In genomic region chr19:45657520-45658163, GRCh38 we compare ENCODE assay signal across 1 cellular context.
TF ChIP-seq lines count a peak whose summit lies in the region.

No MANE protein-coding gene starts in this region.

TF ChIP-seq in HEK293, 187 proteins besides CTCF, POLR2A, EP300 and RAD21:
- TF ChIP-seq GLIS1 (tag by site-specific recombination; IDR thresholded peaks at IDR 0.05) (0 out of 2 replicates have a peak, but pooled peaks have one; percentile 8), ZNF391 (tag by site-specific recombination; IDR thresholded peaks at IDR 0.05; ENCODE audit: borderline replicate concordance, low read depth) (no peak), KLF1 (tag by site-specific recombination; IDR thresholded peaks at IDR 0.05) (no peak), PRDM10 (tag by site-specific recombination; IDR thresholded peaks at IDR 0.05) (peak; percentile 14; the same call in 1 of the 2 replicates), ZIC2 (tag by site-specific recombination; IDR thresholded peaks at IDR 0.05) (peak; percentile 44), ZNF335 (tag by site-specific recombination; conservative IDR thresholded peaks at IDR 0.05) (peak; percentile 75), ZBTB48 (tag by site-specific recombination; IDR thresholded peaks at IDR 0.05) (0 out of 2 replicates have a peak, but pooled peaks have one; percentile 15)
- TF ChIP-seq, protein P1, sequence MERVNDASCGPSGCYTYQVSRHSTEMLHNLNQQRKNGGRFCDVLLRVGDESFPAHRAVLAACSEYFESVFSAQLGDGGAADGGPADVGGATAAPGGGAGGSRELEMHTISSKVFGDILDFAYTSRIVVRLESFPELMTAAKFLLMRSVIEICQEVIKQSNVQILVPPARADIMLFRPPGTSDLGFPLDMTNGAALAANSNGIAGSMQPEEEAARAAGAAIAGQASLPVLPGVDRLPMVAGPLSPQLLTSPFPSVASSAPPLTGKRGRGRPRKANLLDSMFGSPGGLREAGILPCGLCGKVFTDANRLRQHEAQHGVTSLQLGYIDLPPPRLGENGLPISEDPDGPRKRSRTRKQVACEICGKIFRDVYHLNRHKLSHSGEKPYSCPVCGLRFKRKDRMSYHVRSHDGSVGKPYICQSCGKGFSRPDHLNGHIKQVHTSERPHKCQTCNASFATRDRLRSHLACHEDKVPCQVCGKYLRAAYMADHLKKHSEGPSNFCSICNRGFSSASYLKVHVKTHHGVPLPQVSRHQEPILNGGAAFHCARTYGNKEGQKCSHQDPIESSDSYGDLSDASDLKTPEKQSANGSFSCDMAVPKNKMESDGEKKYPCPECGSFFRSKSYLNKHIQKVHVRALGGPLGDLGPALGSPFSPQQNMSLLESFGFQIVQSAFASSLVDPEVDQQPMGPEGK (tag by site-specific recombination; IDR thresholded peaks at IDR 0.05) = peak; percentile 35; the same call in 1 of the 2 replicates
